ENCODE assay signal across 15 cellular contexts in genomic region chr3:105979961-105980360, GRCh38.
DNase-seq lines count a peak whose midpoint lies in the region; ATAC-seq and TF ChIP-seq lines count a peak whose summit lies in the region.
"Had no signal": no experiment of that assay in that cellular context is flagged by ENCODE, and none has a peak within 500 bp of the region (broad histone marks: within the 10 kb centered on the region; RNA-seq: fewer than 3 reads in every experiment).

No MANE protein-coding gene starts in this region.

- no peak overlapping the region for H3K18ac ChIP-seq in trophoblast cell (ENCODE audit: low read length)

- H3K36me3 ChIP-seq in trophoblast cell (ENCODE audit: control insufficient read depth in 1 of 2, insufficient read depth in 2 of 2, low read length in 2 of 2) (no peaks in the 10 kb centered on the region), prostate gland (no peaks in the 10 kb centered on the region)

- no peaks in the 10 kb centered on the region for H3K79me2 ChIP-seq in trophoblast cell (ENCODE audit: control insufficient read depth, insufficient read depth, low read length, poor library complexity)

- H4K12ac ChIP-seq in trophoblast cell (ENCODE audit: low read depth, low read length): no peak overlapping the region

- no peak overlapping the region for H3K4ac ChIP-seq in trophoblast cell (ENCODE audit: low read depth, low read length)

- WGBS in trophoblast cell (ENCODE audit: extremely low coverage, insufficient coverage, insufficient read length): no CpG with 5 or more reads among the region's 3 CpGs
- WGBS in prostate gland: 75% methylated on average over 3 of the region's 3 CpGs

- no peak overlapping the region for H2BK12ac ChIP-seq in trophoblast cell (ENCODE audit: low read length)

- no peak overlapping the region for H2BK5ac ChIP-seq in trophoblast cell (ENCODE audit: low read depth, low read length, poor library complexity)

- H3K23ac ChIP-seq in trophoblast cell (ENCODE audit: low read length): no peak overlapping the region

- H2AK5ac ChIP-seq in trophoblast cell (ENCODE audit: low read length): no peak overlapping the region

- H3K9ac ChIP-seq in trophoblast cell (ENCODE audit: low read length): no peak overlapping the region

- DNase-seq in EH (ENCODE audit: low read depth): peak; percentile 16
- peak; percentile 68 for DNase-seq in NCI-H226
- peak; percentile 29 for DNase-seq in fibroblast of pulmonary artery (ENCODE audit: low read depth)
- DNase-seq in trophoblast cell: peak; percentile 22 to 83
- DNase-seq in HuH-7.5 (ENCODE audit: low spot score): no peak
- DNase-seq in prostate gland (ENCODE audit: low spot score): no peak
- DNase-seq: Caco-2; CD8-positive, alpha-beta memory T cell; DMS53; GOT3; H9; KG1 had no signal

- H3K27ac ChIP-seq in trophoblast cell (ENCODE audit: low read depth, low read length) (no peak overlapping the region), prostate gland (no peak overlapping the region)
- H3K27ac ChIP-seq: HL-60 had no signal

- TF ChIP-seq POLR2A in prostate gland (IDR thresholded peaks at IDR 0.05): no peak

- no peak overlapping the region for H2AFZ ChIP-seq in trophoblast cell (ENCODE audit: insufficient read depth, low read length, poor library complexity)

- H3K14ac ChIP-seq in trophoblast cell (ENCODE audit: low read length): no peak overlapping the region

- TF ChIP-seq CTCF in fibroblast of pulmonary artery (IDR thresholded peaks at IDR 0.05; ENCODE audit: low read length, missing control alignments) (no peak), prostate gland (IDR thresholded peaks at IDR 0.05) (no peak)

- H3K4me1 ChIP-seq in trophoblast cell (ENCODE audit: control insufficient read depth in 1 of 2, insufficient read depth in 2 of 2, low read length in 2 of 2) (no peaks in the 10 kb centered on the region), prostate gland (replicated peaks) (no peaks in the 10 kb centered on the region)

- H3K4me2 ChIP-seq in trophoblast cell (ENCODE audit: low read length): no peak overlapping the region

- no peak overlapping the region for H4K91ac ChIP-seq in trophoblast cell (ENCODE audit: low read depth, low read length)

- H3K79me1 ChIP-seq in trophoblast cell (ENCODE audit: low read length): no peaks in the 10 kb centered on the region

- no peak overlapping the region for H2BK120ac ChIP-seq in trophoblast cell (ENCODE audit: insufficient read depth, low read length, poor library complexity)

- intact Hi-C loops in prostate gland (cut with DNase I): no loop called here

- no peaks in the 10 kb centered on the region for H3K9me3 ChIP-seq in trophoblast cell (ENCODE audit: insufficient read depth, low read depth, low read length)
- no peaks in the 10 kb centered on the region for H3K9me3 ChIP-seq in prostate gland

- H3K4me3 ChIP-seq in fibroblast of pulmonary artery (replicated peaks; ENCODE audit: low read depth, low read length): no peak overlapping the region
- no peak overlapping the region for H3K4me3 ChIP-seq in trophoblast cell (ENCODE audit: low read depth, low read length)
- H3K4me3 ChIP-seq in prostate gland: no peak overlapping the region

- no peaks in the 10 kb centered on the region for H3K27me3 ChIP-seq in trophoblast cell (ENCODE audit: insufficient read depth, low read length)
- no peaks in the 10 kb centered on the region for H3K27me3 ChIP-seq in prostate gland (replicated peaks; ENCODE audit: insufficient read depth)

- ATAC-seq in HG02884 (IDR thresholded peaks at IDR 0.05; ENCODE audit: unreplicated experiment): no peak
- no peak for ATAC-seq in GM21619 (IDR thresholded peaks at IDR 0.05; ENCODE audit: unreplicated experiment)

- H4K8ac ChIP-seq in trophoblast cell (ENCODE audit: low read depth, low read length): no peak overlapping the region

Comparison
In these comparisons a context has a peak if more than half of its experiments do, and no peak if none do; other contexts are left out.
1. DNase-seq: peak in EH (single experiment), NCI-H226 (single experiment), fibroblast of pulmonary artery (single experiment) and trophoblast cell (2 of 2); none in HuH-7.5 (single experiment) and prostate gland (single experiment).